Comparison of ENCODE assay signal across 8 cellular contexts in genomic region chr19:9140159-9140874, GRCh38.
A peak's percentile ranks its signal among the peaks of the same experiment; 100 is the strongest.
DNase-seq lines count a peak whose midpoint lies in the region; ATAC-seq, FAIRE-seq and TF ChIP-seq lines count a peak whose summit lies in the region.

Gene ZNF317 (plus strand): TSS chr19:9140397. CDS start chr19:9156017, 15,620 bp downstream.

- FAIRE-seq in colon (lab: Jason Lieb, UNC), result peak; percentile 21

- no peak for TF ChIP-seq CTCF in AG10803 (conservative IDR thresholded peaks at IDR 0.05; ENCODE audit: low read length)

- TF ChIP-seq POLR2A in GM19099 (IDR thresholded peaks at IDR 0.05; ENCODE audit: extremely low read depth, insufficient read length, low read depth), result peak; percentile 87

- peak; percentile 91 for DNase-seq in AG10803 (ENCODE audit: low read depth)
- peak; percentile 89 for DNase-seq in NCI-H510A treated with DMSO at 0.1 percent for 48 hours (lab: John Stamatoyannopoulos, UW)
- DNase-seq in activated CD4-positive, alpha-beta T cell treated with anti-CD3 and anti-CD28 coated beads for 24 hours (ENCODE audit: low read depth in 2 of 2), result peak; percentile 80 to 83
- DNase-seq in kidney glomerular epithelial cell (lab: John Stamatoyannopoulos, UW), result peak; percentile 87
- DNase-seq in stimulated activated CD4-positive, alpha-beta T cell treated with anti-CD3 and anti-CD28 coated beads, Interleukin-1b, Interleukin-23, amount 100 ng/mL, for 1 hour (ENCODE audit: low read depth in 2 of 2), result peak; percentile 67 to 73

- H3K4me3 ChIP-seq in AG10803 (ENCODE audit: low read length), result peak within 1 kb of the TSS; percentile 94

- peak; percentile 93 for ATAC-seq in HG03432 (IDR thresholded peaks at IDR 0.05; ENCODE audit: unreplicated experiment)

Comparison
In these comparisons a context has a peak if more than half of its experiments do, and no peak if none do; other contexts are left out.
1. Peak in every context shown above with its lines: DNase-seq, ATAC-seq and H3K4me3 ChIP-seq.